8 cellular contexts compared by ENCODE assay signal in the genomic region with DNA sequence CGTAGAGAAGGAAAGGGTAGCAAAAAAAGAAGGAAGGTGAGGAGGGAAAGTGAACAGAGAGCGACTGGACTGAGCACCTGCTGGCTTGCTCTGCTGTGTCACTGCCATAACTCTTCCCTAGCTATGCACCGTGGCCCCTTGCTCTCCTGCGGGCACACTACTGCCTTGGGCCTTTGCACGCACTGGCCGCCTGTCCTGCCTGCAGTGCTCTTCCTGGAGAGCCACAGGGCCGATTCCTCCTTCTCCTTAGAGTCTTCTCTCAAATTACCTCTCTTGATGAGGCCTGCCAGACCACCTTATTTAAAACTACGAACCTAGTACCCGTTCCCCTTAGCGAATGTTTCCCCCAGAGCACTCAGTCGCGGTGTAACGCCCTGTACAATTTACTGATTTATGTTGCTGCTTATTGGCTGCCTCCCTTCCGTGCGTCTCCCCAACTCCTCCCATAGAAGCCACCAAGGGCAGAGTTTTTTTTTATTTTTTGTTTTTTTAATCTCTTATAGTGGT.
DNase-seq lines count a peak whose midpoint lies in the region; ATAC-seq, FAIRE-seq and TF ChIP-seq lines count a peak whose summit lies in the region.

No MANE protein-coding gene starts in this region.

- H3K4me3 Mint-ChIP-seq in brain = peak overlapping the region in 4 of 5 experiments; percentile 6 to 64 (median 58)

- H3K4me1 Mint-ChIP-seq in brain = peaks cover 86% of the 10 kb centered on the region

- H3K4me3 ChIP-seq in Peyer's patch (peak overlapping the region; percentile 52 to 69 (median 54)), muscle layer of duodenum (ENCODE audit: low read depth in 1 of 2, low read length in 2 of 2) (peak overlapping the region in 1 of 2 donors; percentile 57)

- no peaks in the 10 kb centered on the region for H3K27me3 ChIP-seq in Peyer's patch
- H3K27me3 ChIP-seq in muscle layer of duodenum (ENCODE audit: low read depth, low read length) = no peaks in the 10 kb centered on the region

- H3K9me3 Mint-ChIP-seq in brain = peaks cover 0 to 4% (median 0%) of the 10 kb centered on the region in 5 experiments

- FAIRE-seq in D721Med (lab: Jason Lieb, UNC) = no peak

- TF ChIP-seq CTCF in Peyer's patch (IDR thresholded peaks at IDR 0.05) = no peak
- no peak for TF ChIP-seq CTCF in brain (conservative IDR thresholded peaks at IDR 0.05)
- no peak for TF ChIP-seq CTCF in D721Med (IDR thresholded peaks at IDR 0.05; ENCODE audit: insufficient read depth, missing control alignments)

- no peak for TF ChIP-seq POLR2A in Peyer's patch (IDR thresholded peaks at IDR 0.05)

- no peaks in the 10 kb centered on the region for H3K9me3 ChIP-seq in Peyer's patch
- H3K9me3 ChIP-seq in muscle layer of duodenum (ENCODE audit: control insufficient read depth in 1 of 2, low read length in 2 of 2) = no peaks in the 10 kb centered on the region

- H3K27ac Mint-ChIP-seq in brain = peak overlapping the region; percentile 15 to 96 (median 83)

- H3K4me1 ChIP-seq in Peyer's patch (peaks cover 3 to 35% (median 27%) of the 10 kb centered on the region in 4 donors), muscle layer of duodenum (ENCODE audit: control insufficient read depth in 1 of 2, insufficient read depth in 2 of 2, low read length in 2 of 2) (peaks cover 12 to 42% of the 10 kb centered on the region in 2 donors)

- peak; percentile 13 for ATAC-seq in GM18870 (IDR thresholded peaks at IDR 0.05; ENCODE audit: unreplicated experiment)
- no peak for ATAC-seq in GM21737 (IDR thresholded peaks at IDR 0.05; ENCODE audit: unreplicated experiment)

- DNase-seq in Peyer's patch (peak in 1 of 3 donors; percentile 25), mucosa of gallbladder (ENCODE audit: low spot score) (no peak), D721Med (ENCODE audit: insufficient read length, low spot score) (no peak), HuH-7 (ENCODE audit: low spot score) (no peak)

- H3K36me3 Mint-ChIP-seq in brain = no peaks in the 10 kb centered on the region

- H3K27ac ChIP-seq in Peyer's patch (peak overlapping the region; percentile 74 to 88 (median 79)), muscle layer of duodenum (ENCODE audit: low read length) (peak overlapping the region; percentile 77)

- no peaks in the 10 kb centered on the region for H3K27me3 Mint-ChIP-seq in brain

- H3K36me3 ChIP-seq in Peyer's patch = no peaks in the 10 kb centered on the region
- H3K36me3 ChIP-seq in muscle layer of duodenum (ENCODE audit: control insufficient read depth in 1 of 2, insufficient read depth in 2 of 2, low read length in 2 of 2) = no peaks in the 10 kb centered on the region
